ENCODE assay signal across 18 cellular contexts in the genomic region with DNA sequence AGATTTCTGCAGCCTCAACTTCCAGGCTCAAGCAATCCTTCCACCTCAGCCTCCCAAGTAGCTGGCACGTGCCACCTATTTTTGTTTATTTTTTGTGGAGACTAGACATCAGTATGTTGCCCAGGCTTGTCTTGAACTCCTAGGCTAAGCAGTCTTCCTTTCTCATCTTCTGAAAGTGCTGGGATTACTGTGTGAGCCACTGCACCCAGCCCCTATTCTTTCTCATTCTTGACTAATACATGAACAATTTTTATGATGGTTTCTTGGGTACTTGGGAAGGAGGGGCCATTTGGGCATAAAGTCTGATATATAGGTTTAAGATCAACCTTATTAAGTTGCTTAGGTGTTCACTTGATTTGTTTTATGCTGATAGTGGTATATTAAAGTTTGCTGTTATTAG. TPM values are rescaled to one million over a fixed set of nuclear protein-coding genes. Genes with fewer than 3 reads are reported as not detected.
DNase-seq lines count a peak whose midpoint lies in the region; ATAC-seq, FAIRE-seq and TF ChIP-seq lines count a peak whose summit lies in the region.
"Had no signal": no experiment of that assay in that cellular context is flagged by ENCODE, and none has a peak within 500 bp of the region (broad histone marks: within the 10 kb centered on the region; RNA-seq: fewer than 3 reads in every experiment).

No MANE protein-coding gene starts in this region.

- peaks cover 7% of the 10 kb centered on the region for H3K9me3 Mint-ChIP-seq in activated naive CD8-positive, alpha-beta T cell treated with anti-CD3 and anti-CD28 coated beads, Interleukin-2, amount 10 ng/mL, durations not matched to agents 7 days and 5 days
- peaks cover 3% of the 10 kb centered on the region for H3K9me3 Mint-ChIP-seq in activated naive CD8-positive, alpha-beta T cell treated with anti-CD3 and anti-CD28 coated beads, Interleukin-2, amount 50 U/mL, for 24 hours
- H3K9me3 Mint-ChIP-seq in glutamatergic neuron (ENCODE audit: unreplicated experiment), result peaks cover 3% of the 10 kb centered on the region
- H3K9me3 Mint-ChIP-seq in activated CD8-positive, alpha-beta T cell treated with anti-CD3 and anti-CD28 coated beads for 36 hours, result peaks cover 3% of the 10 kb centered on the region

- H3K27ac Mint-ChIP-seq in activated naive CD8-positive, alpha-beta T cell treated with anti-CD3 and anti-CD28 coated beads, Interleukin-2, amount 10 ng/mL, durations not matched to agents 7 days and 5 days, result peak overlapping the region; percentile 26
- no peak overlapping the region for H3K27ac Mint-ChIP-seq in activated naive CD8-positive, alpha-beta T cell treated with anti-CD3 and anti-CD28 coated beads, Interleukin-2, amount 50 U/mL, for 24 hours
- peak overlapping the region; percentile 3 for H3K27ac Mint-ChIP-seq in glutamatergic neuron (ENCODE audit: unreplicated experiment)
- H3K27ac Mint-ChIP-seq in activated CD8-positive, alpha-beta T cell treated with anti-CD3 and anti-CD28 coated beads for 36 hours, result no peak overlapping the region

- POLR2A ChIA-PET in activated naive CD8-positive, alpha-beta T cell treated with anti-CD3 and anti-CD28 coated beads, Interleukin-2, amount 10 ng/mL, durations not matched to agents 7 days and 5 days (lab: Charles Lee), result no interaction called here
- POLR2A ChIA-PET in RWPE1 (lab: Yijun Ruan, JAX; ENCODE audit: low non-redundant PET), result no interaction called here
- POLR2A ChIA-PET in activated CD8-positive, alpha-beta T cell treated with anti-CD3 and anti-CD28 coated beads for 36 hours (lab: Charles Lee), result no interaction called here

- CTCF ChIA-PET in RWPE1 (lab: Yijun Ruan, JAX), result no interaction called here
- CTCF ChIA-PET in activated CD8-positive, alpha-beta T cell treated with anti-CD3 and anti-CD28 coated beads for 36 hours (lab: Charles Lee), result no interaction called here

- peaks cover 22% of the 10 kb centered on the region for H3K36me3 Mint-ChIP-seq in activated naive CD8-positive, alpha-beta T cell treated with anti-CD3 and anti-CD28 coated beads, Interleukin-2, amount 10 ng/mL, durations not matched to agents 7 days and 5 days
- H3K36me3 Mint-ChIP-seq in activated naive CD8-positive, alpha-beta T cell treated with anti-CD3 and anti-CD28 coated beads, Interleukin-2, amount 50 U/mL, for 24 hours (ENCODE audit: low read depth), result peaks cover 10% of the 10 kb centered on the region
- H3K36me3 Mint-ChIP-seq in glutamatergic neuron (ENCODE audit: unreplicated experiment), result no peaks in the 10 kb centered on the region
- H3K36me3 Mint-ChIP-seq in activated CD8-positive, alpha-beta T cell treated with anti-CD3 and anti-CD28 coated beads for 36 hours (ENCODE audit: low read depth), result peaks cover 11% of the 10 kb centered on the region

- intact Hi-C loops in activated CD8-positive, alpha-beta T cell treated with anti-CD3 and anti-CD28 coated beads for 36 hours (cut with micrococcal nuclease), result no loop called here

- no peak overlapping the region for H3K4me3 Mint-ChIP-seq in activated naive CD8-positive, alpha-beta T cell treated with anti-CD3 and anti-CD28 coated beads, Interleukin-2, amount 10 ng/mL, durations not matched to agents 7 days and 5 days
- H3K4me3 Mint-ChIP-seq in activated naive CD8-positive, alpha-beta T cell treated with anti-CD3 and anti-CD28 coated beads, Interleukin-2, amount 50 U/mL, for 24 hours, result no peak overlapping the region
- no peak overlapping the region for H3K4me3 Mint-ChIP-seq in glutamatergic neuron (ENCODE audit: unreplicated experiment)
- no peak overlapping the region for H3K4me3 Mint-ChIP-seq in activated CD8-positive, alpha-beta T cell treated with anti-CD3 and anti-CD28 coated beads for 36 hours

- no peak for FAIRE-seq in urothelium cell line (lab: Jason Lieb, UNC)

- ATAC-seq in activated naive CD8-positive, alpha-beta T cell treated with anti-CD3 and anti-CD28 coated beads, Interleukin-2, amount 10 ng/mL, durations not matched to agents 7 days and 5 days (ENCODE audit: low read depth), result no peak
- ATAC-seq in activated naive CD8-positive, alpha-beta T cell treated with anti-CD3 and anti-CD28 coated beads, Interleukin-2, amount 50 U/mL, for 24 hours, result no peak
- ATAC-seq in activated CD8-positive, alpha-beta T cell treated with anti-CD3 and anti-CD28 coated beads for 36 hours, result no peak
- ATAC-seq in HG03159 (IDR thresholded peaks at IDR 0.05; ENCODE audit: unreplicated experiment), result no peak
- ATAC-seq: activated CD4-positive, CD25-positive, alpha-beta regulatory T cell treated with anti-CD3 and anti-CD28 coated beads, Interleukin-2, amount 50 U/mL, for 24 hours; left ventricle myocardium superior; psoas muscle had no signal

- H3K27ac ChIP-seq in RWPE1, result peak overlapping the region; percentile 45; the same call in 1 of the 2 replicates
- H3K27ac ChIP-seq: psoas muscle, testis had no signal

- no peak for TF ChIP-seq CTCF in RWPE1 (conservative IDR thresholded peaks at IDR 0.05; ENCODE audit: low read depth)
- TF ChIP-seq CTCF in glutamatergic neuron (IDR thresholded peaks at IDR 0.05; ENCODE audit: partially characterized antibody, unreplicated experiment), result no peak
- TF ChIP-seq CTCF in activated CD8-positive, alpha-beta T cell treated with anti-CD3 and anti-CD28 coated beads for 36 hours (IDR thresholded peaks at IDR 0.05), result no peak

- DNase-seq in activated naive CD8-positive, alpha-beta T cell treated with anti-CD3 and anti-CD28 coated beads, Interleukin-2, amount 10 ng/mL, durations not matched to agents 7 days and 5 days, result no peak
- no peak for DNase-seq in activated naive CD8-positive, alpha-beta T cell treated with anti-CD3 and anti-CD28 coated beads, Interleukin-2, amount 50 U/mL, for 24 hours
- peak; percentile 37 for DNase-seq in RWPE1 (ENCODE audit: low spot score)
- no peak for DNase-seq in glutamatergic neuron
- peak; percentile 6 for DNase-seq in urothelium cell line (ENCODE audit: low spot score)
- no peak for DNase-seq in activated CD8-positive, alpha-beta T cell treated with anti-CD3 and anti-CD28 coated beads for 36 hours
- no peak for DNase-seq in stimulated activated CD4-positive, alpha-beta T cell treated with anti-CD3 and anti-CD28 coated beads, Interleukin-15, amount 100 ng/mL, for 24 hours
- DNase-seq: activated T-cell treated with anti-CD3 and anti-CD28 coated beads for 4 hours, anterior cingulate cortex, cortex of kidney, GDM1, hypothalamus, left ventricle myocardium superior, NCI-H774, psoas muscle, testis had no signal

- peaks cover 25% of the 10 kb centered on the region for H3K4me1 Mint-ChIP-seq in activated naive CD8-positive, alpha-beta T cell treated with anti-CD3 and anti-CD28 coated beads, Interleukin-2, amount 10 ng/mL, durations not matched to agents 7 days and 5 days
- H3K4me1 Mint-ChIP-seq in activated naive CD8-positive, alpha-beta T cell treated with anti-CD3 and anti-CD28 coated beads, Interleukin-2, amount 50 U/mL, for 24 hours, result peaks cover 79% of the 10 kb centered on the region
- H3K4me1 Mint-ChIP-seq in glutamatergic neuron (ENCODE audit: low read depth, unreplicated experiment), result peaks cover 16% of the 10 kb centered on the region
- H3K4me1 Mint-ChIP-seq in activated CD8-positive, alpha-beta T cell treated with anti-CD3 and anti-CD28 coated beads for 36 hours (ENCODE audit: low read depth), result peaks cover 74% of the 10 kb centered on the region

- no peaks in the 10 kb centered on the region for H3K27me3 Mint-ChIP-seq in activated naive CD8-positive, alpha-beta T cell treated with anti-CD3 and anti-CD28 coated beads, Interleukin-2, amount 10 ng/mL, durations not matched to agents 7 days and 5 days
- no peaks in the 10 kb centered on the region for H3K27me3 Mint-ChIP-seq in activated naive CD8-positive, alpha-beta T cell treated with anti-CD3 and anti-CD28 coated beads, Interleukin-2, amount 50 U/mL, for 24 hours
- H3K27me3 Mint-ChIP-seq in glutamatergic neuron (ENCODE audit: unreplicated experiment), result no peaks in the 10 kb centered on the region
- no peaks in the 10 kb centered on the region for H3K27me3 Mint-ChIP-seq in activated CD8-positive, alpha-beta T cell treated with anti-CD3 and anti-CD28 coated beads for 36 hours

RNA-seq across cellular contexts. Expression of a gene that starts 26.2 kb away (rescaled TPM):
- 10 to 100 TPM; 39.2 to 45.2 TPM for total RNA-seq in activated naive CD8-positive, alpha-beta T cell treated with anti-CD3 and anti-CD28 coated beads, Interleukin-2, amount 10 ng/mL, durations not matched to agents 7 days and 5 days
- 40.9 TPM for total RNA-seq in glutamatergic neuron (ENCODE audit: unreplicated experiment)
- total RNA-seq in activated CD8-positive, alpha-beta T cell treated with anti-CD3 and anti-CD28 coated beads for 36 hours, result 10 to 100 TPM; 19.3 to 20.0 TPM

Comparison
In these comparisons a context has a peak if more than half of its experiments do, and no peak if none do; other contexts are left out.
1. H3K27ac Mint-ChIP-seq: peak in activated naive CD8-positive, alpha-beta T cell treated with anti-CD3 and anti-CD28 coated beads, Interleukin-2, amount 10 ng/mL, durations not matched to agents 7 days and 5 days (single experiment) and glutamatergic neuron (single experiment); none in activated naive CD8-positive, alpha-beta T cell treated with anti-CD3 and anti-CD28 coated beads, Interleukin-2, amount 50 U/mL, for 24 hours (single experiment) and activated CD8-positive, alpha-beta T cell treated with anti-CD3 and anti-CD28 coated beads for 36 hours (single experiment).
2. DNase-seq: peak in RWPE1 (single experiment) and urothelium cell line (single experiment); none in activated naive CD8-positive, alpha-beta T cell treated with anti-CD3 and anti-CD28 coated beads, Interleukin-2, amount 10 ng/mL, durations not matched to agents 7 days and 5 days (single experiment), activated naive CD8-positive, alpha-beta T cell treated with anti-CD3 and anti-CD28 coated beads, Interleukin-2, amount 50 U/mL, for 24 hours (single experiment), glutamatergic neuron (single experiment), activated CD8-positive, alpha-beta T cell treated with anti-CD3 and anti-CD28 coated beads for 36 hours (single experiment) and stimulated activated CD4-positive, alpha-beta T cell treated with anti-CD3 and anti-CD28 coated beads, Interleukin-15, amount 100 ng/mL, for 24 hours (single experiment).